ENCODE assay signal across 10 cellular contexts in genomic region chr7:141011443-141011842, GRCh38.
"Had no signal": no experiment of that assay in that cellular context is flagged by ENCODE, and none has a peak within 500 bp of the region (broad histone marks: within the 10 kb centered on the region; RNA-seq: fewer than 3 reads in every experiment).

No MANE protein-coding gene starts in this region.

- DNase-seq: sigmoid colon had no signal

- H3K27ac ChIP-seq: colonic mucosa, esophagus muscularis mucosa, ovary, sigmoid colon, SJSA1, spleen, WERI-Rb-1 had no signal

- H3K4me3 Mint-ChIP-seq: activated CD4-positive, alpha-beta memory T cell treated with anti-CD3 and anti-CD28 coated beads for 36 hours had no signal

- H3K9me3 Mint-ChIP-seq: type B pancreatic cell had no signal

- H3K27me3 Mint-ChIP-seq: activated CD4-positive, alpha-beta memory T cell treated with anti-CD3 and anti-CD28 coated beads for 36 hours; activated CD4-positive, alpha-beta T cell treated with anti-CD3 and anti-CD28 coated beads for 36 hours had no signal
